Comparison of ENCODE assay signal across 1 cellular context in genomic region chrX:51802917-51803688, GRCh38.
A peak's percentile ranks its signal among the peaks of the same experiment; 100 is the strongest.
TF ChIP-seq lines count a peak whose summit lies in the region.

No MANE protein-coding gene starts in this region.

TF ChIP-seq in H1, 55 proteins besides CTCF, POLR2A, EP300 and RAD21 (continued from another document):
- TF ChIP-seq YY1 (IDR thresholded peaks at IDR 0.05; ENCODE audit: low read depth, low read length) (0 out of 2 replicates have a peak, but pooled peaks have one; percentile 28), TAF1 (IDR thresholded peaks at IDR 0.05; ENCODE audit: low read depth, low read length) (peak; percentile 81), ZNF274 (IDR thresholded peaks at IDR 0.05; ENCODE audit: borderline replicate concordance, extremely low read depth, low read length) (no peak), CBX8 (IDR thresholded peaks at IDR 0.05; ENCODE audit: borderline replicate concordance, low read depth, low read length) (no peak), BRCA1 (IDR thresholded peaks at IDR 0.05; ENCODE audit: low read depth, low read length) (no peak), GABPA (IDR thresholded peaks at IDR 0.05; ENCODE audit: borderline replicate concordance, insufficient read depth, low read length) (peak; percentile 82; the same call in 1 of the 2 replicates), JUN (IDR thresholded peaks at IDR 0.05; ENCODE audit: low read depth, low read length) (no peak), BCL11A (IDR thresholded peaks at IDR 0.05; ENCODE audit: low read depth in 2 of 2, low read length in 2 of 2) (no peak), POLR2AphosphoS5 (IDR thresholded peaks at IDR 0.05; ENCODE audit: low read depth, low read length) (peak; percentile 84), CHD2 (IDR thresholded peaks at IDR 0.05; ENCODE audit: low read length) (no peak), RBBP5 (IDR thresholded peaks at IDR 0.05; ENCODE audit: borderline replicate concordance, low read depth, low read length) (0 out of 2 replicates have a peak, but pooled peaks have one; percentile 47), ASH2L (IDR thresholded peaks at IDR 0.05; ENCODE audit: low read length) (no peak), CREB1 (IDR thresholded peaks at IDR 0.05) (no peak)
TF ChIP-seq in H1: peak in this region for 9.
